8 cellular contexts compared by ENCODE assay signal in the genomic region with DNA sequence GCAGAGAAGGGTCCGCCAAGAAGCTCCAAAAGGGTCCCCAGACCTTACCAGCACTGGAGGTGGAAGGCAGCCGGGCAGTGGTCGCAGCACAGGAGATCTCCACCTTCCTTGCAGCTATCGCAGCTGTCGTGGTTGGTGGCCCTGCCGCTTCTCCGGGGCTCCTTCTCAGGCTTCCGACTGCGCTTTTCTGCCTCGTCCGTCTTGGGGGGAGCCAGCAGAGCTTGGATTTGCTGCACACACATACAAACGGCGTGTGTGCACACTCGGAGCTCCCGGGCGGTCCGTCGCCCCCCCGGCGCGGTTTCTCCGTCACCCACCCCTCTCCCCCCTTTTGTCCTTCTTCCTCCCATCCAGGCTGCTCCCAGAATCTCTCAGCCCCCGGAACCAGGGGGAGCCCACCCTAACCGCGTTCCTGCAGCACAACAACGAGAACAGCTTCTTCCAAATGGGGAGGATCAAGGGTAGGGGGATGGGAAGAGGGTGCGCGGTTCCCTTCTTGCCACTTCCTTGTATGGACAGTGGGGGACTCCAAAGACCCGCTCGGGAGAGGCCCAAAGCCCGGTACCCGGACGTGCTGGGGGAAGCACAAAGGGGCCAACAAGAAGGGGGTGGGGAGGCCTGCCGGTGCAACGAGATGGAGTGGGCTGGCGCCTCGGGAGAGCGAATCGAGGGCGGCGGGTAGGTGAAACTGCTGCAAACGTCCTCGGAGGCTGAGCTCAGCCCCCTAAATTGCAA. TPM values are rescaled to one million over a fixed set of nuclear protein-coding genes. Genes with fewer than 3 reads are reported as not detected.
DNase-seq lines count a peak whose midpoint lies in the region; ATAC-seq, FAIRE-seq and TF ChIP-seq lines count a peak whose summit lies in the region.

No MANE protein-coding gene starts in this region.

- H3K4me1 ChIP-seq in Panc1 (ENCODE audit: control insufficient read depth, insufficient read depth, low read length) (peaks cover 36% of the 10 kb centered on the region), neutrophil (ENCODE audit: control insufficient read depth in 1 of 2, insufficient read depth in 1 of 2, low read depth in 1 of 2, low read length in 1 of 2) (peaks cover 52% of the 10 kb centered on the region in 2 experiments), tibial nerve (peaks cover 0 to 49% (median 43%) of the 10 kb centered on the region in 4 donors)

- no peaks in the 10 kb centered on the region for H3K27me3 ChIP-seq in Panc1 (ENCODE audit: control insufficient read depth, insufficient read depth, low read length)
- H3K27me3 ChIP-seq in neutrophil, result no peaks in the 10 kb centered on the region
- no peaks in the 10 kb centered on the region for H3K27me3 ChIP-seq in tibial nerve

- no TSS peak for BruUV-seq in Panc1 (replicated peaks; lab: Mats Ljungman, UMichigan)

- peaks cover 2% of the 10 kb centered on the region; the same call in 1 of the 2 replicates for H3K36me3 ChIP-seq in Panc1 (ENCODE audit: control insufficient read depth, insufficient read depth, low read length)
- no peaks in the 10 kb centered on the region for H3K36me3 ChIP-seq in neutrophil
- no peaks in the 10 kb centered on the region for H3K36me3 ChIP-seq in tibial nerve

- in situ Hi-C loops in Panc1 (cut with HindIII; ENCODE audit: low pct_unique_long_range_greater_than_20kb, low sequenced_read_pairs), result no loop called here

- DNase-seq in NK-92 treated with Interleukin-12 subunit alpha and Interleukin-12 subunit beta, amount 100 ng/mL, for 24 hours (lab: John Stamatoyannopoulos, UW), result peak; percentile 51
- DNase-seq in NK-92 (lab: John Stamatoyannopoulos, UW; ENCODE audit: unreplicated experiment) (no peak), Panc1 (ENCODE audit: low read depth, low spot score) (no peak), frontal cortex (ENCODE audit: low spot score in 2 of 2) (peak; percentile 39 to 56), tibial nerve (ENCODE audit: low spot score in 2 of 2) (no peak)
- DNase-seq in activated effector memory CD4-positive, alpha-beta T cell treated with anti-CD3 and anti-CD28 coated beads, Interleukin-2, amount 50 U/mL, for 16 hours, result peak; percentile 85

- POLR2A ChIA-PET in Panc1 (lab: Charles Lee), result no interaction called here

- no peak for TF ChIP-seq POLR2A in tibial nerve (IDR thresholded peaks at IDR 0.05)

- intact Hi-C loops in Panc1 (cut with micrococcal nuclease; ENCODE audit: unreplicated experiment), result loop anchor here (5.0 kb wide), 1 partner anchor 223 kb away; the partner anchor contains the start of genes NEK8 and TLCD1

- peak overlapping the region; percentile 93 for H3K27ac ChIP-seq in Panc1 (ENCODE audit: low read length)
- H3K27ac ChIP-seq in neutrophil, result peak overlapping the region; percentile 98
- H3K27ac ChIP-seq in tibial nerve, result peak overlapping the region; percentile 91 to 96 (median 92)

- WGBS in tibial nerve, 2 donors, result 1% methylated on average over 30 to 43 of the region's 43 CpGs

- no peak for TF ChIP-seq EP300 in tibial nerve (IDR thresholded peaks at IDR 0.05)

- no peak for FAIRE-seq in frontal cortex (lab: Jason Lieb, UNC)

- CTCF ChIA-PET in Panc1 (lab: Charles Lee), result interaction anchor here (0.6 kb wide), 1 partner anchor 225 kb away, joined by 3 read pairs; no protein-coding TSS in a partner anchor

- H3K9me3 ChIP-seq in Panc1 (ENCODE audit: control insufficient read depth, insufficient read depth, low read depth, low read length) (no peaks in the 10 kb centered on the region), neutrophil (no peaks in the 10 kb centered on the region), tibial nerve (no peaks in the 10 kb centered on the region)

- peak overlapping the region; percentile 80 to 86 for H3K4me3 ChIP-seq in Panc1 (ENCODE audit: low read depth in 2 of 2, low read length in 2 of 2)
- peak overlapping the region; percentile 97 to 98 for H3K4me3 ChIP-seq in neutrophil (ENCODE audit: low read depth in 1 of 2, low read length in 1 of 2)
- H3K4me3 ChIP-seq in tibial nerve, result peak overlapping the region; percentile 81 to 99 (median 88)

- ATAC-seq in Panc1 (no peak), GM21423 (IDR thresholded peaks at IDR 0.05; ENCODE audit: unreplicated experiment) (no peak)

- TF ChIP-seq CTCF in Panc1 (IDR thresholded peaks at IDR 0.05) (no peak), neutrophil (IDR thresholded peaks at IDR 0.05) (no peak), tibial nerve (IDR thresholded peaks at IDR 0.05) (no peak)

RNA-seq across cellular contexts. Expression of gene PHF12, which starts 1.1 kb away (rescaled TPM):
- total RNA-seq in Panc1 (2021; ENCODE audit: unreplicated experiment) (79.1 TPM), frontal cortex (30.6 TPM), tibial nerve (10 to 100 TPM; 45.7 to 95.1 (median 49.6) TPM)
- polyA plus RNA-seq in Panc1 (2012; ENCODE audit: insufficient read length), result 104 TPM

RNA-seq across cellular contexts. Expression of gene DHRS13, which starts 47.3 kb away (rescaled TPM):
- total RNA-seq in Panc1 (2021; ENCODE audit: unreplicated experiment), result 5.2 TPM
- 6.3 TPM for polyA plus RNA-seq in Panc1 (2012; ENCODE audit: insufficient read length)
- total RNA-seq in frontal cortex, result 28.9 TPM
- total RNA-seq in tibial nerve, result 10 to 100 TPM in 1 of 4 donors, 1 to 10 TPM in 3; 2.4 to 21.9 (median 8.8) TPM

RNA-seq across cellular contexts. Expression of gene FLOT2, which starts 52.7 kb away (rescaled TPM):
- total RNA-seq in Panc1 (2021; ENCODE audit: unreplicated experiment) (110 TPM), frontal cortex (14.7 TPM), tibial nerve (10 to 100 TPM; 54.8 to 84.9 (median 65.2) TPM)
- 195 TPM for polyA plus RNA-seq in Panc1 (2012; ENCODE audit: insufficient read length)

RNA-seq across cellular contexts. Expression of gene SEZ6, which starts 55.6 kb away (rescaled TPM):
- total RNA-seq in Panc1 (2021; ENCODE audit: unreplicated experiment) (not detected), frontal cortex (45.2 TPM), tibial nerve (not detected)
- 0.38 TPM for polyA plus RNA-seq in Panc1 (2012; ENCODE audit: insufficient read length)

Comparison
In these comparisons a context has a peak if more than half of its experiments do, and no peak if none do; other contexts are left out.
1. DNase-seq: peak in NK-92 treated with Interleukin-12 subunit alpha and Interleukin-12 subunit beta, amount 100 ng/mL, for 24 hours (single experiment), activated effector memory CD4-positive, alpha-beta T cell treated with anti-CD3 and anti-CD28 coated beads, Interleukin-2, amount 50 U/mL, for 16 hours (single experiment) and frontal cortex (2 of 2); none in NK-92 (single experiment), Panc1 (single experiment) and tibial nerve (0 of 2).
2. Peak in every context shown above with its lines, with median percentiles within 50 percentile points of each other: H3K27ac ChIP-seq and H3K4me3 ChIP-seq.